8 cellular contexts compared by ENCODE assay signal in the genomic region with DNA sequence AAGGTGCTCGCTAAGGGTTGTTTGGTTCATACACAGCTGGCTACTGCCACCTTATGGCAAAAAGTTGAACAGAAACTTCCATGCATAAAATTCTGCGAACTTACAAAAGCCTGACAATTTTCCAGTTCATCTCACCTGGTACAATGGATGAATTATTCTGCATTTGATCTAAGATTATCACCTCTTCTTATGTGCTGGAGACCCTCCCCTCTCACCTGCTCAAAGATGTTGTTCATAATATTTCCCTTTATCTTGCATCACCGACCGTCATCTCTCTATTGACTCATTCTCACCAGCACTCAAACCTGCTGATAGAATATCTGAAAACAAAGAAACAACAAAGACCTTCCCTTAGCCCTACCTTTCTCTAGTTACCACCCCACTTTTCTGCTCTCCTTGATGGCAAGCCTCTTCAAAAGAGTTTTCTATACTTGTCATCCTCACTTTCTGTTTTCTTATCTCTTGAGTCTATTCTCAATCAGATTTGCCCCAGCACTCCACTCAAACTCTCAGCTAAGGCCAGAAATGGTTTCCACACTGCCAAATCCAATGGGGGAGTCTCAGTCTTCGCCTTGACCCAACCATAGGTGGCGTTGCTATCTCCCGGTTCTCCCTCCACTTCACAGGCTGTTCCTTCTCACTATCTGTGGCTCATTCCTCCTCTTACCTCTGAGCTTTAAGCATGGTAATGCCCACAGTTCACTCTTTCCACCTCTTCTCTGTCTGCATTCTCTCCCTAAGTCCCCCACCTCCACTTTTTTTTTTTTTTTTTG.
A peak's percentile ranks its signal among the peaks of the same experiment; 100 is the strongest.
DNase-seq lines count a peak whose midpoint lies in the region; ATAC-seq lines count a peak whose summit lies in the region.

No MANE protein-coding gene starts in this region.

- DNase-seq in NCI-H345 (lab: John Stamatoyannopoulos, UW) (peak; percentile 20), NCI-H345 treated with DMSO at 0.1 percent for 48 hours (lab: John Stamatoyannopoulos, UW; ENCODE audit: unreplicated experiment) (no peak), HPDE6-E6E7 (ENCODE audit: extremely low spot score) (peak; percentile 23), RKO (ENCODE audit: low spot score) (peak; percentile 68), kidney tubule cell (ENCODE audit: low spot score) (peak; percentile 68), stromal cell of bone marrow (ENCODE audit: low read depth) (peak; percentile 45)
- peak; percentile 19 for DNase-seq in central memory CD4-positive, alpha-beta T cell

- ATAC-seq in GM21737 (IDR thresholded peaks at IDR 0.05; ENCODE audit: unreplicated experiment): no peak
